33 cellular contexts compared by ENCODE assay signal in the genomic region with DNA sequence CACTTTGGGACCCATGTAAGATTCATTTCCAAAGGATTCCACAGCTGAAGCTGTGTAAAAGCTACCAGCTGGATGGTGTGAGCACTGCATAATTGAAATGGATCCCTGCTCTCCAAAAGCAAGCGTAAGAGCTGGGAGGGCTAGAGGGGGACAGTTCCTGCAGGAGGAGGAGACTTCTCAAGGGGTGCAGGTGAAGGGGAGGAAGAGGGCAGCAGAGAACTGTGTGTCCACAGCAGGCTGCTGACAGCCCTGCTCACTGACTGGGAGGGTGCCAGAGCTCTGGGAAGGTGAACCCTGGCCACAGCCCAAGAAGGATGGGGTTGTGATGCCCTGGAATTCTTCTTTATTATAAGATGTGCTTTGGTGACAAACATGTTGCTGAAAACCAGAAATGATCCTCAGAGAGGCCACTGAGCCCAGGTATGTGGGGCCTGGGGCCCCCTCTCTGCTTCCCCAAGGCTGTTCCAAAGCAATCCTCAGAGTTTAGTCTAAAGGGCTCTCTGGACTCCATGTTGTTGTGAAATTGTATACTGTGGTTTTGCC.
"Had no signal": no experiment of that assay in that cellular context is flagged by ENCODE, and none has a peak within 500 bp of the region (broad histone marks: within the 10 kb centered on the region; RNA-seq: fewer than 3 reads in every experiment).

No MANE protein-coding gene starts in this region.

- DNase-seq: activated CD4-positive, alpha-beta memory T cell treated with anti-CD3 and anti-CD28 coated beads, Interleukin-2, amount 10 ng/mL, durations not matched to agents 7 days and 5 days; activated CD4-positive, alpha-beta T cell treated with anti-CD3 and anti-CD28 coated beads for 1 hour; activated CD4-positive, alpha-beta T cell treated with anti-CD3 and anti-CD28 coated beads for 48 hours; activated CD4-positive, CD25-positive, alpha-beta regulatory T cell; activated CD8-positive, alpha-beta memory T cell treated with anti-CD3 and anti-CD28 coated beads for 24 hours; activated CD8-positive, alpha-beta memory T cell treated with anti-CD3 and anti-CD28 coated beads, Interleukin-2, amount 10 ng/mL, durations not matched to agents 7 days and 5 days; activated CD8-positive, alpha-beta memory T cell treated with anti-CD3 and anti-CD28 coated beads, Interleukin-2, amount 50 U/mL, for 48 hours; activated effector memory CD4-positive, alpha-beta T cell treated with Interleukin-2 at 50 U/mL for 16 hours; activated naive CD4-positive, alpha-beta T cell treated with anti-CD3 and anti-CD28 coated beads, Interleukin-2, amount 10 ng/mL, durations not matched to agents 7 days and 5 days; activated naive CD8-positive, alpha-beta T cell treated with anti-CD3 and anti-CD28 coated beads, Interleukin-2, amount 50 U/mL, for 24 hours; activated T-cell treated with anti-CD3 and anti-CD28 coated beads, Interleukin-2, amount 50 U/mL, for 48 hours; aorta; brain microvascular endothelial cell; Karpas-422; KBM-7; MG63; NCI-H1048; NCI-H1105 treated with DMSO at 0.1 percent for 48 hours; NCI-H1436; NCI-H1694; NCI-H1930; NCI-H2227 treated with DMSO at 0.1 percent for 48 hours; NCI-H446; NCI-H510A treated with DMSO at 0.1 percent for 48 hours; NCI-H526 treated with DMSO at 0.1 percent for 48 hours; NCI-H774; SIG-M5; SW 1271; T-helper 1 cell; T-helper 2 cell; T-helper 9 cell; WERI-Rb-1 had no signal

- H3K27ac ChIP-seq: brain microvascular endothelial cell, WERI-Rb-1 had no signal

- H3K27me3 ChIP-seq: brain microvascular endothelial cell had no signal

- H3K9me3 ChIP-seq: MG63 had no signal

- ATAC-seq: activated CD8-positive, alpha-beta memory T cell treated with anti-CD3 and anti-CD28 coated beads, Interleukin-2, amount 10 ng/mL, durations not matched to agents 7 days and 5 days; activated naive CD8-positive, alpha-beta T cell treated with anti-CD3 and anti-CD28 coated beads, Interleukin-2, amount 50 U/mL, for 24 hours; Panc1 had no signal

- H3K36me3 ChIP-seq: brain microvascular endothelial cell, MG63, WERI-Rb-1 had no signal

- H3K4me3 ChIP-seq: MG63 had no signal
